25 cellular contexts compared by ENCODE assay signal in genomic region chr20:47737923-47738322, GRCh38.
"Had no signal": no experiment of that assay in that cellular context is flagged by ENCODE, and none has a peak within 500 bp of the region (broad histone marks: within the 10 kb centered on the region; RNA-seq: fewer than 3 reads in every experiment).

No MANE protein-coding gene starts in this region.

- DNase-seq: colonic mucosa; dermis blood vessel endothelial cell; effector memory CD4-positive, alpha-beta T cell; heart right ventricle; hippocampal formation; left cardiac atrium; left lung; naive thymus-derived CD8-positive, alpha-beta T cell; pancreas; stimulated activated CD4-positive, alpha-beta T cell treated with anti-CD3 and anti-CD28 coated beads, Interleukin-12 subunit alpha, Interleukin-12 subunit beta, amount 100 ng/mL, for 4 hours; stimulated activated CD4-positive, alpha-beta T cell treated with anti-CD3 and anti-CD28 coated beads, Interleukin-1b, Interleukin-23, amount 100 ng/mL, for 48 hours; stimulated activated CD4-positive, alpha-beta T cell treated with anti-CD3 and anti-CD28 coated beads, Interleukin-4, amount 100 ng/mL, for 1 hour; stimulated activated CD8-positive, alpha-beta memory T cell treated with anti-CD3 and anti-CD28 coated beads, Interleukin-4, amount 100 ng/mL, for 48 hours; stimulated activated naive CD4-positive, alpha-beta T cell; stimulated activated naive CD8-positive, alpha-beta T cell treated with anti-CD3 and anti-CD28 coated beads, Interleukin-15, amount 100 ng/mL, for 72 hours; transverse colon had no signal

- H3K36me3 Mint-ChIP-seq: naive thymus-derived CD8-positive, alpha-beta T cell had no signal

- H3K27ac ChIP-seq: colonic mucosa, esophagus muscularis mucosa, foreskin keratinocyte, gastroesophageal sphincter, heart right ventricle, left lung, pancreas, suprapubic skin, transverse colon, vagina had no signal

- H3K4me1 ChIP-seq: colonic mucosa, foreskin keratinocyte, pancreas, suprapubic skin, transverse colon, vagina had no signal

- H3K9me3 ChIP-seq: colonic mucosa, esophagus muscularis mucosa, gastroesophageal sphincter, left lung, pancreas, suprapubic skin, transverse colon, vagina had no signal

- H3K4me2 ChIP-seq: smooth muscle cell had no signal

- FAIRE-seq: endothelial cell of umbilical vein, islet of Langerhans, pancreas had no signal

- H3K9me3 Mint-ChIP-seq: naive thymus-derived CD8-positive, alpha-beta T cell; stimulated activated naive CD8-positive, alpha-beta T cell treated with anti-CD3 and anti-CD28 coated beads, Interleukin-15, amount 100 ng/mL, for 72 hours had no signal

- H3K27me3 ChIP-seq: colonic mucosa, esophagus muscularis mucosa, foreskin keratinocyte, gastroesophageal sphincter, pancreas, suprapubic skin, transverse colon, vagina had no signal

- H3K4me3 Mint-ChIP-seq: naive thymus-derived CD8-positive, alpha-beta T cell; stimulated activated naive CD8-positive, alpha-beta T cell treated with anti-CD3 and anti-CD28 coated beads, Interleukin-15, amount 100 ng/mL, for 72 hours had no signal

- H3K27ac Mint-ChIP-seq: naive thymus-derived CD8-positive, alpha-beta T cell; stimulated activated naive CD8-positive, alpha-beta T cell treated with anti-CD3 and anti-CD28 coated beads, Interleukin-15, amount 100 ng/mL, for 72 hours had no signal

- H3K4me1 Mint-ChIP-seq: stimulated activated naive CD8-positive, alpha-beta T cell treated with anti-CD3 and anti-CD28 coated beads, Interleukin-15, amount 100 ng/mL, for 72 hours had no signal

- ATAC-seq: foreskin keratinocyte; gastroesophageal sphincter; heart right ventricle; left cardiac atrium; left lung; naive thymus-derived CD8-positive, alpha-beta T cell; pancreas; sciatic nerve; stimulated activated naive CD8-positive, alpha-beta T cell treated with anti-CD3 and anti-CD28 coated beads, Interleukin-15, amount 100 ng/mL, for 72 hours had no signal

- H3K4me3 ChIP-seq: colonic mucosa, esophagus muscularis mucosa, gastroesophageal sphincter, heart right ventricle, left lung, pancreas, smooth muscle cell, suprapubic skin, transverse colon, vagina had no signal

- H3K36me3 ChIP-seq: colonic mucosa, left lung, pancreas, transverse colon had no signal
